8 cellular contexts compared by ENCODE assay signal in the genomic region with DNA sequence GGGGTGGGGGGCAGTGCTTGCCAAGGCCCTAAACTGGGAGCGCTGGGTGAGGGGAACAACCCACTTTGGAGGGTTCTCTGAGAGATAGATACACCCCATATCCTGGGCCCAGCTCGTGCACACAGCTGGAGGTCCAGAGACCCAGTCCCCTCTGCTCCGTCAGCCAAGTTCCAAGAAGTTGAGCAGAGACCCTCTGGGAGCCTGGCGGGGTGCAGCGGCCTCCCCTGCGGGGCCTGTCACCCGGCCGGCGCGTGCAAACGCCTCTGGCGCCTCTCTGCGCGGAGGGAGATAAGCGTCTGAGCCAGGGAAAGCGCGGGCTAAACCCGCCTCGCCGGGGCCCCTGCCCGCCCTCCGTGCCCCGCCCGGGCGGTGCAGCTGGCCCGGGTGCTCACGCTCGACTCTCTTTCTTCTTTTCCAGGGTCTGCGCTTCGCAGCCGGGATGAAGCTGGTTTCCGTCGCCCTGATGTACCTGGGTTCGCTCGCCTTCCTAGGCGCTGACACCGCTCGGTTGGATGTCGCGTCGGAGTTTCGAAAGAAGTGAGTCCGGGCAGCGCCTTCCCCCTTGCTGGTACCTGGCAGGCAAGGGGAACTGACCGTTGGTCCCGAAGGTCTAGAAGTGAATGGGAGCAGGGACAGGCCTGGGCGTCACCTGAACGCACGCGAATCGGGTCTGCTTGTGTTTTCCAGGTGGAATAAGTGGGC. TPM values are rescaled to one million over a fixed set of nuclear protein-coding genes. Genes with fewer than 3 reads are reported as not detected.
DNase-seq lines count a peak whose midpoint lies in the region; ATAC-seq and TF ChIP-seq lines count a peak whose summit lies in the region.

No MANE protein-coding gene starts in this region.

- peak overlapping the region; percentile 95 for H3K4me3 Mint-ChIP-seq in CD8-positive, alpha-beta T cell
- peak overlapping the region; percentile 87 for H3K4me3 Mint-ChIP-seq in activated CD8-positive, alpha-beta memory T cell treated with anti-CD3 and anti-CD28 coated beads, Interleukin-2, amount 10 ng/mL, durations not matched to agents 7 days and 5 days
- peak overlapping the region; percentile 90 for H3K4me3 Mint-ChIP-seq in neural crest cell

- H3K27ac Mint-ChIP-seq in CD8-positive, alpha-beta T cell, result no peak overlapping the region
- no peak overlapping the region for H3K27ac Mint-ChIP-seq in activated CD8-positive, alpha-beta memory T cell treated with anti-CD3 and anti-CD28 coated beads, Interleukin-2, amount 10 ng/mL, durations not matched to agents 7 days and 5 days
- H3K27ac Mint-ChIP-seq in neural crest cell (ENCODE audit: unreplicated experiment), result peak overlapping the region; percentile 74

- CTCF ChIA-PET in CD8-positive, alpha-beta T cell (lab: Charles Lee), result interaction anchor here (1.2 to 9.9 kb wide), 5 partner anchors 19 to 732 kb away, joined by 3 to 253 read pairs (median 40); a partner anchor contains a TSS
- CTCF ChIA-PET in activated CD8-positive, alpha-beta memory T cell treated with anti-CD3 and anti-CD28 coated beads, Interleukin-2, amount 10 ng/mL, durations not matched to agents 7 days and 5 days (lab: Charles Lee), result interaction anchor here (1.0 to 8.7 kb wide), 12 partner anchors 8 to 546 kb away, joined by 3 to 91 read pairs (median 5); no protein-coding TSS in a partner anchor

- in situ Hi-C loops in KBM-7 (cut with MboI; ENCODE audit: low pct_unique_long_range_greater_than_20kb, low sequenced_read_pairs), result loop anchor here (25.0 kb wide), 2 partner anchors 318 to 543 kb away; no protein-coding TSS in a partner anchor

- no peak for ATAC-seq in CD8-positive, alpha-beta T cell
- peak; percentile 9 for ATAC-seq in activated CD8-positive, alpha-beta memory T cell treated with anti-CD3 and anti-CD28 coated beads, Interleukin-2, amount 10 ng/mL, durations not matched to agents 7 days and 5 days
- ATAC-seq in esophagus mucosa, result no peak
- no peak for ATAC-seq in GM21576 (IDR thresholded peaks at IDR 0.05; ENCODE audit: unreplicated experiment)

- H3K36me3 ChIP-seq in CD8-positive, alpha-beta T cell (ENCODE audit: insufficient read depth, low read length), result no peaks in the 10 kb centered on the region

- H3K4me3 ChIP-seq in CD8-positive, alpha-beta T cell (ENCODE audit: low read depth, low read length), result peak overlapping the region; percentile 91
- H3K4me3 ChIP-seq in foreskin fibroblast (ENCODE audit: low read depth in 1 of 2, low read length in 2 of 2), result peak overlapping the region; percentile 77 to 98

- DNase-seq in CD8-positive, alpha-beta T cell, result peak in 1 of 7 experiments; percentile 29
- DNase-seq in KBM-7 (peak; percentile 59), foreskin fibroblast (peak in 1 of 2 donors; percentile 67), neural crest cell (ENCODE audit: low read depth, low spot score) (peak; percentile 35)
- DNase-seq in activated CD8-positive, alpha-beta memory T cell treated with anti-CD3 and anti-CD28 coated beads, Interleukin-2, amount 10 ng/mL, durations not matched to agents 7 days and 5 days, result no peak
- no peak for DNase-seq in effector CD8-positive, alpha-beta T cell (lab: John Stamatoyannopoulos, UW)

- no peak overlapping the region for H3K27ac ChIP-seq in CD8-positive, alpha-beta T cell (ENCODE audit: low read depth, low read length)

- no peaks in the 10 kb centered on the region for H3K9me3 Mint-ChIP-seq in CD8-positive, alpha-beta T cell
- H3K9me3 Mint-ChIP-seq in activated CD8-positive, alpha-beta memory T cell treated with anti-CD3 and anti-CD28 coated beads, Interleukin-2, amount 10 ng/mL, durations not matched to agents 7 days and 5 days (ENCODE audit: low read depth), result no peaks in the 10 kb centered on the region
- H3K9me3 Mint-ChIP-seq in neural crest cell, result no peaks in the 10 kb centered on the region

- no peak for TF ChIP-seq CTCF in CD8-positive, alpha-beta T cell (IDR thresholded peaks at IDR 0.05)
- TF ChIP-seq CTCF in foreskin fibroblast (IDR thresholded peaks at IDR 0.05; ENCODE audit: low read depth, low read length) (no peak), neural crest cell (conservative IDR thresholded peaks at IDR 0.05) (no peak)

- peaks cover 16% of the 10 kb centered on the region for H3K27me3 ChIP-seq in CD8-positive, alpha-beta T cell (ENCODE audit: insufficient read depth, low read length)

- H3K27me3 Mint-ChIP-seq in CD8-positive, alpha-beta T cell (ENCODE audit: low read depth), result peaks cover 32% of the 10 kb centered on the region
- H3K27me3 Mint-ChIP-seq in activated CD8-positive, alpha-beta memory T cell treated with anti-CD3 and anti-CD28 coated beads, Interleukin-2, amount 10 ng/mL, durations not matched to agents 7 days and 5 days, result peaks cover 77% of the 10 kb centered on the region
- H3K27me3 Mint-ChIP-seq in neural crest cell (ENCODE audit: low read depth), result peaks cover 93% of the 10 kb centered on the region

- peaks cover 8% of the 10 kb centered on the region for H3K36me3 Mint-ChIP-seq in CD8-positive, alpha-beta T cell
- H3K36me3 Mint-ChIP-seq in activated CD8-positive, alpha-beta memory T cell treated with anti-CD3 and anti-CD28 coated beads, Interleukin-2, amount 10 ng/mL, durations not matched to agents 7 days and 5 days, result peaks cover 11% of the 10 kb centered on the region
- no peaks in the 10 kb centered on the region for H3K36me3 Mint-ChIP-seq in neural crest cell (ENCODE audit: low read depth)

- H3K4me1 Mint-ChIP-seq in CD8-positive, alpha-beta T cell (ENCODE audit: low read depth), result peaks cover 43% of the 10 kb centered on the region
- H3K4me1 Mint-ChIP-seq in activated CD8-positive, alpha-beta memory T cell treated with anti-CD3 and anti-CD28 coated beads, Interleukin-2, amount 10 ng/mL, durations not matched to agents 7 days and 5 days, result peaks cover 46% of the 10 kb centered on the region
- H3K4me1 Mint-ChIP-seq in neural crest cell, result peaks cover 46% of the 10 kb centered on the region

- no peaks in the 10 kb centered on the region for H3K9me3 ChIP-seq in CD8-positive, alpha-beta T cell (ENCODE audit: low read length)

- POLR2A ChIA-PET in CD8-positive, alpha-beta T cell (lab: Charles Lee), result no interaction called here

- intact Hi-C loops in CD8-positive, alpha-beta T cell (cut with DNase I, micrococcal nuclease), result loop anchor here (5.0 to 10.0 kb wide), 8 partner anchors 48 to 1621 kb away; a partner anchor contains a TSS

- peaks cover 43% of the 10 kb centered on the region for H3K4me1 ChIP-seq in CD8-positive, alpha-beta T cell (ENCODE audit: insufficient read depth, low read length)

RNA-seq across cellular contexts. Expression of a gene that starts 0.5 kb away (rescaled TPM):
- total RNA-seq in CD8-positive, alpha-beta T cell, result under 1 TPM; 0.79 to 0.81 TPM
- total RNA-seq in activated CD8-positive, alpha-beta memory T cell treated with anti-CD3 and anti-CD28 coated beads, Interleukin-2, amount 10 ng/mL, durations not matched to agents 7 days and 5 days, result 1 to 10 TPM in 1 of 2 experiments, under 1 TPM in 1; 0.54 to 3.7 TPM
- 12.3 and 13.9 TPM in 2 replicates for total RNA-seq in neural crest cell
- total RNA-seq in esophagus mucosa, result 15.5 TPM

RNA-seq across cellular contexts. Expression of a gene that starts 11.4 kb away (rescaled TPM):
- total RNA-seq in CD8-positive, alpha-beta T cell, result 10 to 100 TPM; 12.6 to 14.3 TPM
- total RNA-seq in activated CD8-positive, alpha-beta memory T cell treated with anti-CD3 and anti-CD28 coated beads, Interleukin-2, amount 10 ng/mL, durations not matched to agents 7 days and 5 days, result 1 to 10 TPM; 4.6 to 8.3 TPM
- total RNA-seq in neural crest cell, result 30.2 and 34.5 TPM in 2 replicates
- 27.7 TPM for total RNA-seq in esophagus mucosa

Comparison
In these comparisons a context has a peak if more than half of its experiments do, and no peak if none do; other contexts are left out.
1. DNase-seq: peak in KBM-7 (single experiment) and neural crest cell (single experiment); none in activated CD8-positive, alpha-beta memory T cell treated with anti-CD3 and anti-CD28 coated beads, Interleukin-2, amount 10 ng/mL, durations not matched to agents 7 days and 5 days (single experiment) and effector CD8-positive, alpha-beta T cell (single experiment).
2. Peak in every context shown above with its lines, with median percentiles within 50 percentile points of each other: H3K4me3 Mint-ChIP-seq.